ENCODE assay signal across 10 cellular contexts in the genomic region with DNA sequence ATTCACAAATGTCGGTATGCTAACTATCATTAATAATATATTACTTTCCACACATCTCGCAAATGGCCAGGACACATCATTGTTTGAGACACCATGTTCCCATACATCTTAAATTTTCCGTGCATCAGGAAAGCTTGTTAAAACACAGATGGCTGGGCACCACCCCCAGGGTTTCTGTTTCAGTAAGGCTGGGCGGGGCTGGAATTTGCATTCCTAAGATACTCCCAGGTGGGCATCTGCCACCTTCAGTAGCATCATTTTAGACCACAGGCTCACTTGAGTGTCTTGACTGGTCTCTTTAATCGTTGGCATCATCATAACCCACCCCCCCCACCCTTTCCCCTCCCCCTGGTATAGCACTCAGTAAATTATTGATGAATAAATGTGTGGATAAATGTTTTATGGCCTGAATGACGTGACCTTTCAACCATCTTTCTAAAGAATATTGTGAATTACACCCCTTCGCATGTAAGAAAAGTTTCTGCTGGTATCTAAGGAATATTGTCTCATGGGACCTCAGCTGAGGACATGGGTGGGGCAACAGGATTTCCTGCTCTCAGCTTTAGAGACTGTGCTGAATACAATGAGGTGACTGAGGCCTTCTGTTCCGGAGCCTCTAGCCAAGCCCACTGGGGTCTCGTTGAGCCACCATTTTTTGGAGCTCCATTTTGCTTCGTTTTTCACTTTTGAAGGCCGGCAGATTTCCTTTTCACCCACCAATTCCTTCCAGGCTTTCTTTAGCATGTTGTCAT.
A peak's percentile ranks its signal among the peaks of the same experiment; 100 is the strongest.
DNase-seq lines count a peak whose midpoint lies in the region; ATAC-seq and TF ChIP-seq lines count a peak whose summit lies in the region.
"Had no signal": no experiment of that assay in that cellular context is flagged by ENCODE, and none has a peak within 500 bp of the region (broad histone marks: within the 10 kb centered on the region; RNA-seq: fewer than 3 reads in every experiment).

No MANE protein-coding gene starts in this region.

- intact Hi-C loops in activated CD4-positive, alpha-beta T cell treated with anti-CD3 and anti-CD28 coated beads for 36 hours (cut with DNase I, micrococcal nuclease): no loop called here
- intact Hi-C loops in left lung (cut with DNase I): no loop called here

- no peak overlapping the region for H3K4me3 ChIP-seq in left lung
- no peak overlapping the region for H3K4me3 ChIP-seq in suprapubic skin

- TF ChIP-seq CTCF in left lung (IDR thresholded peaks at IDR 0.05): no peak
- no peak for TF ChIP-seq CTCF in suprapubic skin (IDR thresholded peaks at IDR 0.05)

- H3K27me3 ChIP-seq in left lung (no peaks in the 10 kb centered on the region), suprapubic skin (no peaks in the 10 kb centered on the region)

- TF ChIP-seq EP300 in suprapubic skin (IDR thresholded peaks at IDR 0.05): no peak

- H3K36me3 Mint-ChIP-seq in activated CD4-positive, alpha-beta T cell treated with anti-CD3 and anti-CD28 coated beads for 36 hours (ENCODE audit: low read depth): peaks cover 64% of the 10 kb centered on the region
- H3K36me3 Mint-ChIP-seq in central memory CD8-positive, alpha-beta T cell (ENCODE audit: insufficient read depth): peaks cover 20% of the 10 kb centered on the region

- WGBS in suprapubic skin: 68% methylated on average over 11 of the region's 11 CpGs

- no peak for ATAC-seq in activated CD4-positive, alpha-beta T cell treated with anti-CD3 and anti-CD28 coated beads for 36 hours
- no peak for ATAC-seq in central memory CD8-positive, alpha-beta T cell (replicated peaks; ENCODE audit: extremely low read depth, poor library complexity, severe bottlenecking)
- ATAC-seq in left lung (peak; percentile 46), HG02678 (IDR thresholded peaks at IDR 0.05; ENCODE audit: unreplicated experiment) (no peak)

- peaks cover 21% of the 10 kb centered on the region for H3K9me3 Mint-ChIP-seq in activated CD4-positive, alpha-beta T cell treated with anti-CD3 and anti-CD28 coated beads for 36 hours (ENCODE audit: low read depth)
- H3K9me3 Mint-ChIP-seq in central memory CD8-positive, alpha-beta T cell: peaks cover 15% of the 10 kb centered on the region

- peak; percentile 30 for DNase-seq in activated CD4-positive, alpha-beta T cell treated with anti-CD3 and anti-CD28 coated beads for 36 hours
- DNase-seq in activated CD4-positive, alpha-beta T cell treated with anti-CD3 and anti-CD28 coated beads for 48 hours: no peak
- DNase-seq in central memory CD8-positive, alpha-beta T cell (ENCODE audit: low spot score in 2 of 2): no peak
- DNase-seq in left lung (no peak), suprapubic skin (ENCODE audit: low spot score in 2 of 2) (no peak), NCI-H2029 treated with DMSO at 0.1 percent for 48 hours (lab: John Stamatoyannopoulos, UW) (no peak), COLO668 (lab: John Stamatoyannopoulos, UW; ENCODE audit: unreplicated experiment) (no peak)
- DNase-seq: substantia nigra had no signal

- H3K36me3 ChIP-seq in left lung: no peaks in the 10 kb centered on the region
- no peaks in the 10 kb centered on the region for H3K36me3 ChIP-seq in suprapubic skin

- H3K4me1 ChIP-seq in left lung: peaks cover 0 to 72% of the 10 kb centered on the region in 2 donors
- peaks cover 29% of the 10 kb centered on the region for H3K4me1 ChIP-seq in suprapubic skin

- H3K9me3 ChIP-seq in left lung (no peaks in the 10 kb centered on the region), suprapubic skin (no peaks in the 10 kb centered on the region)

- H3K27ac Mint-ChIP-seq in activated CD4-positive, alpha-beta T cell treated with anti-CD3 and anti-CD28 coated beads for 36 hours: peak overlapping the region; percentile 64
- peak overlapping the region; percentile 60 for H3K27ac Mint-ChIP-seq in central memory CD8-positive, alpha-beta T cell (ENCODE audit: low read depth)

- peaks cover 87% of the 10 kb centered on the region for H3K4me1 Mint-ChIP-seq in activated CD4-positive, alpha-beta T cell treated with anti-CD3 and anti-CD28 coated beads for 36 hours
- H3K4me1 Mint-ChIP-seq in central memory CD8-positive, alpha-beta T cell: peaks cover 80% of the 10 kb centered on the region

- H3K27ac ChIP-seq in left lung (peak overlapping the region; percentile 55 to 85), suprapubic skin (peak overlapping the region; percentile 81)
- H3K27ac ChIP-seq: HL-60 had no signal

- POLR2A ChIA-PET in activated CD4-positive, alpha-beta T cell treated with anti-CD3 and anti-CD28 coated beads for 36 hours (lab: Charles Lee): no interaction called here

- CTCF ChIA-PET in activated CD4-positive, alpha-beta T cell treated with anti-CD3 and anti-CD28 coated beads for 36 hours (lab: Charles Lee): interaction anchor here (0.6 kb wide), 1 partner anchor 1870 kb away, joined by 4 read pairs; no protein-coding TSS in a partner anchor

- no peak overlapping the region for H3K4me3 Mint-ChIP-seq in activated CD4-positive, alpha-beta T cell treated with anti-CD3 and anti-CD28 coated beads for 36 hours
- H3K4me3 Mint-ChIP-seq in central memory CD8-positive, alpha-beta T cell: peak overlapping the region; percentile 50

- TF ChIP-seq POLR2A in suprapubic skin (IDR thresholded peaks at IDR 0.05): no peak

- H3K27me3 Mint-ChIP-seq in activated CD4-positive, alpha-beta T cell treated with anti-CD3 and anti-CD28 coated beads for 36 hours: no peaks in the 10 kb centered on the region
- no peaks in the 10 kb centered on the region for H3K27me3 Mint-ChIP-seq in central memory CD8-positive, alpha-beta T cell
